ENCODE assay signal across 1 cellular context in the genomic region with DNA sequence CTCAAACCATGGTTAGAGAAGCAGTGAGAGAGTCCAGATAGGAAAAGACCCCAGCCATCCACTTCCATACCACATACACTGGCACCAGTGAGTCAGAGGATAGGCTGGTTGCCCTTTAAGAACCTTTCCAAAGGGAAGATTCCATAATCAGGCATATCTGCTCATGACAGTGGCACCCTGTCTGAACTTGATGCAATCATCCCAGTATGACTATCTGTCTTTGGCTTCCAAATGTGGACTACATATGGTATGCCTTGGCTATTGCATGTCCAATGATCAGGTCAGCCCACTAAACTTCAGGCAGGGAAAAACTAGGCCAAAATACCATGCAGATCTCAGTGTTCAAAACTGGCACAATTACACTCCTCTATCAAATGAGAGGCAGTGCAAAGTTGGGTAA.
TF ChIP-seq lines count a peak whose summit lies in the region.

No MANE protein-coding gene starts in this region.

TF ChIP-seq in HEK293, 187 proteins besides CTCF, POLR2A, EP300 and RAD21 (continued from another document):
- TF ChIP-seq, protein P1, sequence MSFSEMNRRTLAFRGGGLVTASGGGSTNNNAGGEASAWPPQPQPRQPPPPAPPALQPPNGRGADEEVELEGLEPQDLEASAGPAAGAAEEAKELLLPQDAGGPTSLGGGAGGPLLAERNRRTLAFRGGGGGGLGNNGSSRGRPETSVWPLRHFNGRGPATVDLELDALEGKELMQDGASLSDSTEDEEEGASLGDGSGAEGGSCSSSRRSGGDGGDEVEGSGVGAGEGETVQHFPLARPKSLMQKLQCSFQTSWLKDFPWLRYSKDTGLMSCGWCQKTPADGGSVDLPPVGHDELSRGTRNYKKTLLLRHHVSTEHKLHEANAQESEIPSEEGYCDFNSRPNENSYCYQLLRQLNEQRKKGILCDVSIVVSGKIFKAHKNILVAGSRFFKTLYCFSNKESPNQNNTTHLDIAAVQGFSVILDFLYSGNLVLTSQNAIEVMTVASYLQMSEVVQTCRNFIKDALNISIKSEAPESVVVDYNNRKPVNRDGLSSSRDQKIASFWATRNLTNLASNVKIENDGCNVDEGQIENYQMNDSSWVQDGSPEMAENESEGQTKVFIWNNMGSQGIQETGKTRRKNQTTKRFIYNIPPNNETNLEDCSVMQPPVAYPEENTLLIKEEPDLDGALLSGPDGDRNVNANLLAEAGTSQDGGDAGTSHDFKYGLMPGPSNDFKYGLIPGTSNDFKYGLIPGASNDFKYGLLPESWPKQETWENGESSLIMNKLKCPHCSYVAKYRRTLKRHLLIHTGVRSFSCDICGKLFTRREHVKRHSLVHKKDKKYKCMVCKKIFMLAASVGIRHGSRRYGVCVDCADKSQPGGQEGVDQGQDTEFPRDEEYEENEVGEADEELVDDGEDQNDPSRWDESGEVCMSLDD (tag by site-specific recombination; IDR thresholded peaks at IDR 0.05), result no peak
- TF ChIP-seq, protein P2, sequence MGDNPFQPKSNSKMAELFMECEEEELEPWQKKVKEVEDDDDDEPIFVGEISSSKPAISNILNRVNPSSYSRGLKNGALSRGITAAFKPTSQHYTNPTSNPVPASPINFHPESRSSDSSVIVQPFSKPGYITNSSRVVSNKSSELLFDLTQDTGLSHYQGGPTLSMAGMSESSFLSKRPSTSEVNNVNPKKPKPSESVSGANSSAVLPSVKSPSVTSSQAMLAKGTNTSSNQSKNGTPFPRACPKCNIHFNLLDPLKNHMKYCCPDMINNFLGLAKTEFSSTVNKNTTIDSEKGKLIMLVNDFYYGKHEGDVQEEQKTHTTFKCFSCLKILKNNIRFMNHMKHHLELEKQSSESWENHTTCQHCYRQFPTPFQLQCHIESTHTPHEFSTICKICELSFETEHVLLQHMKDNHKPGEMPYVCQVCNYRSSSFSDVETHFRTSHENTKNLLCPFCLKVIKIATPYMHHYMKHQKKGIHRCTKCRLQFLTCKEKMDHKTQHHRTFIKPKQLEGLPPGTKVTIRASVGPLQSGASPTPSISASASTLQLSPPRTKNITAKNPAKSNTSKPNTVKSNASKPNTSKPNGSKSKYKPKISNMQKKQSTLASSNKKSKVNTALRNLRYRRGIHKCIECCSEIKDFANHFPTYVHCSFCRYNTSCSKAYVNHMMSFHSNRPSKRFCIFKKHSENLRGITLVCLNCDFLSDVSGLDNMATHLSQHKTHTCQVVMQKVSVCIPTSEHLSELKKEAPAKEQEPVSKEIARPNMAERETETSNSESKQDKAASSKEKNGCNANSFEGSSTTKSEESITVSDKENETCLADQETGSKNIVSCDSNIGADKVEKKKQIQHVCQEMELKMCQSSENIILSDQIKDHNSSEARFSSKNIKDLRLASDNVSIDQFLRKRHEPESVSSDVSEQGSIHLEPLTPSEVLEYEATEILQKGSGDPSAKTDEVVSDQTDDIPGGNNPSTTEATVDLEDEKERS (tag by site-specific recombination; IDR thresholded peaks at IDR 0.05), result no peak
- no peak for TF ChIP-seq ZNF843 (tag by site-specific recombination; IDR thresholded peaks at IDR 0.05)
